ENCODE assay signal across 21 cellular contexts in genomic region chr1:177082855-177083741, GRCh38.
DNase-seq lines count a peak whose midpoint lies in the region; ATAC-seq and TF ChIP-seq lines count a peak whose summit lies in the region.
"Had no signal": no experiment of that assay in that cellular context is flagged by ENCODE, and none has a peak within 500 bp of the region (broad histone marks: within the 10 kb centered on the region; RNA-seq: fewer than 3 reads in every experiment).

No MANE protein-coding gene starts in this region.

- TF ChIP-seq CTCF in PC-3 (conservative IDR thresholded peaks at IDR 0.05; ENCODE audit: low read depth, low read length): no peak
- TF ChIP-seq CTCF in fibroblast of mammary gland (conservative IDR thresholded peaks at IDR 0.05; ENCODE audit: control insufficient read depth, insufficient read depth, low read depth, low read length): no peak
- no peak for TF ChIP-seq CTCF in hepatocyte (IDR thresholded peaks at IDR 0.05; ENCODE audit: poor library complexity)

- H3K27ac ChIP-seq in PC-3 (ENCODE audit: low read length): peak overlapping the region; percentile 84
- no peak overlapping the region for H3K27ac ChIP-seq in hepatocyte
- no peak overlapping the region for H3K27ac ChIP-seq in effector memory CD4-positive, alpha-beta T cell (ENCODE audit: insufficient read depth, low read length, poor library complexity, severe bottlenecking)
- H3K27ac ChIP-seq: brain microvascular endothelial cell, epithelial cell of prostate, left ventricle myocardium inferior had no signal

- WGBS in hepatocyte (ENCODE audit: low lambda C conversion rate, missing lambda C conversion rate): 82% methylated on average over 5 of the region's 5 CpGs

- no peaks in the 10 kb centered on the region for H3F3A ChIP-seq in PC-3 (ENCODE audit: low read length, unreplicated experiment)

- H3K4me1 ChIP-seq in PC-3 (ENCODE audit: insufficient read depth, low read length): peaks cover 29% of the 10 kb centered on the region
- no peaks in the 10 kb centered on the region for H3K4me1 ChIP-seq in hepatocyte (ENCODE audit: insufficient read depth)
- no peaks in the 10 kb centered on the region for H3K4me1 ChIP-seq in effector memory CD4-positive, alpha-beta T cell (ENCODE audit: control insufficient read depth, insufficient read depth, low read length, poor library complexity, severe bottlenecking)
- H3K4me1 ChIP-seq: left ventricle myocardium inferior had no signal

- H3K9me3 ChIP-seq in PC-3 (ENCODE audit: low read length): no peaks in the 10 kb centered on the region
- H3K9me3 ChIP-seq in hepatocyte (ENCODE audit: low read depth): no peaks in the 10 kb centered on the region
- H3K9me3 ChIP-seq in effector memory CD4-positive, alpha-beta T cell (ENCODE audit: control insufficient read depth, low read length): no peaks in the 10 kb centered on the region
- H3K9me3 ChIP-seq: left ventricle myocardium inferior had no signal

- in situ Hi-C loops in Caki2 (cut with HindIII; ENCODE audit: low pct_unique_long_range_greater_than_20kb, low sequenced_read_pairs): no loop called here

- H3K36me3 ChIP-seq in PC-3 (ENCODE audit: low read depth, low read length): no peaks in the 10 kb centered on the region
- H3K36me3 ChIP-seq in hepatocyte (replicated peaks; ENCODE audit: insufficient read depth, low read depth): no peaks in the 10 kb centered on the region
- no peaks in the 10 kb centered on the region for H3K36me3 ChIP-seq in effector memory CD4-positive, alpha-beta T cell (ENCODE audit: control insufficient read depth, insufficient read depth, low read length)
- H3K36me3 ChIP-seq: brain microvascular endothelial cell, left ventricle myocardium inferior had no signal

- no peaks in the 10 kb centered on the region for H3K79me2 ChIP-seq in PC-3 (ENCODE audit: low read length)
- no peaks in the 10 kb centered on the region for H3K79me2 ChIP-seq in hepatocyte

- intact Hi-C loops in PC-3 (cut with micrococcal nuclease) (loop anchor here (1.0 to 5.0 kb wide), 4 partner anchors 8 to 186 kb away; partner anchors contain the start of gene BRINP2), sciatic nerve (cut with DNase I) (no loop called here)

- DNase-seq in Caki2 (ENCODE audit: low read depth) (peak; percentile 73), PC-3 (peak; percentile 83), fibroblast of mammary gland (ENCODE audit: low read depth) (peak; percentile 57), sciatic nerve (ENCODE audit: low spot score) (no peak), hepatocyte (ENCODE audit: low spot score) (no peak), cerebellum (ENCODE audit: low spot score) (no peak)
- no peak for DNase-seq in effector memory CD4-positive, alpha-beta T cell
- DNase-seq: activated CD4-positive, alpha-beta T cell treated with anti-CD3 and anti-CD28 coated beads for 36 hours; brain microvascular endothelial cell; left ventricle myocardium inferior; MV-4-11; NCI-H187 treated with DMSO at 0.1 percent for 48 hours; NCI-H345; NCI-H82; nephron progenitor cell; SHP77 treated with DMSO at 0.1 percent for 48 hours; stimulated activated CD4-positive, alpha-beta T cell treated with anti-CD3 and anti-CD28 coated beads, Interleukin-2, amount 100 ng/mL, for 24 hours; stimulated activated naive CD8-positive, alpha-beta T cell treated with anti-CD3 and anti-CD28 coated beads, Interleukin-15, Interleukin-2, amounts not matched to agents 100 U/mL and 50 U/mL, for 24 hours; T-helper 1 cell had no signal

- POLR2A ChIA-PET in PC-3 (lab: Charles Lee; ENCODE audit: unreplicated experiment): no interaction called here

- H3K9me2 ChIP-seq in PC-3 (replicated peaks; ENCODE audit: low read length) (no peaks in the 10 kb centered on the region), hepatocyte (replicated peaks; ENCODE audit: insufficient read depth) (no peaks in the 10 kb centered on the region)

- no TSS peak for BruUV-seq in PC-3 (replicated peaks; lab: Mats Ljungman, UMichigan)

- CTCF ChIA-PET in PC-3 (lab: Charles Lee): no interaction called here

- ATAC-seq in PC-3 (peak; percentile 90), sciatic nerve (peak; percentile 89), GM19395 (IDR thresholded peaks at IDR 0.05; ENCODE audit: unreplicated experiment) (no peak)
- ATAC-seq: activated CD4-positive, alpha-beta T cell treated with anti-CD3 and anti-CD28 coated beads for 36 hours; stimulated activated naive CD8-positive, alpha-beta T cell treated with anti-CD3 and anti-CD28 coated beads, Interleukin-15, Interleukin-2, amounts not matched to agents 100 U/mL and 50 U/mL, for 24 hours had no signal

- H3K27me3 ChIP-seq in PC-3 (ENCODE audit: low read length) (no peaks in the 10 kb centered on the region), hepatocyte (peaks cover 18% of the 10 kb centered on the region)
- no peaks in the 10 kb centered on the region for H3K27me3 ChIP-seq in effector memory CD4-positive, alpha-beta T cell (replicated peaks; ENCODE audit: control insufficient read depth, insufficient read depth, low read length, poor library complexity, severe bottlenecking)
- H3K27me3 ChIP-seq: brain microvascular endothelial cell had no signal

- H4K20me1 ChIP-seq in PC-3 (ENCODE audit: low read length) (no peaks in the 10 kb centered on the region), hepatocyte (ENCODE audit: insufficient read depth, poor library complexity, severe bottlenecking) (no peaks in the 10 kb centered on the region)

- peak overlapping the region; percentile 32; the same call in 1 of the 2 replicates for H3K9ac ChIP-seq in PC-3 (ENCODE audit: low read length)

- H3K4me2 ChIP-seq in PC-3 (ENCODE audit: low read length): peak overlapping the region; percentile 40
- H3K4me2 ChIP-seq in hepatocyte: no peak overlapping the region

- no peak overlapping the region for H3K4me3 ChIP-seq in PC-3 (ENCODE audit: low read length)
- H3K4me3 ChIP-seq in fibroblast of mammary gland (ENCODE audit: control insufficient read depth, low read depth, low read length): no peak overlapping the region
- no peak overlapping the region for H3K4me3 ChIP-seq in hepatocyte
- H3K4me3 ChIP-seq in effector memory CD4-positive, alpha-beta T cell (ENCODE audit: insufficient read depth, low read depth, low read length, poor library complexity, severe bottlenecking): no peak overlapping the region
- H3K4me3 ChIP-seq: left ventricle myocardium inferior had no signal

- no peak overlapping the region for H2AFZ ChIP-seq in PC-3 (ENCODE audit: low read length)
- H2AFZ ChIP-seq in hepatocyte: no peak overlapping the region

Comparison
In these comparisons a context has a peak if more than half of its experiments do, and no peak if none do; other contexts are left out.
1. DNase-seq: peak in Caki2 (single experiment), PC-3 (single experiment) and fibroblast of mammary gland (single experiment); none in sciatic nerve (single experiment), hepatocyte (single experiment), effector memory CD4-positive, alpha-beta T cell (0 of 3) and cerebellum (single experiment).